25 cellular contexts compared by ENCODE assay signal in the genomic region with DNA sequence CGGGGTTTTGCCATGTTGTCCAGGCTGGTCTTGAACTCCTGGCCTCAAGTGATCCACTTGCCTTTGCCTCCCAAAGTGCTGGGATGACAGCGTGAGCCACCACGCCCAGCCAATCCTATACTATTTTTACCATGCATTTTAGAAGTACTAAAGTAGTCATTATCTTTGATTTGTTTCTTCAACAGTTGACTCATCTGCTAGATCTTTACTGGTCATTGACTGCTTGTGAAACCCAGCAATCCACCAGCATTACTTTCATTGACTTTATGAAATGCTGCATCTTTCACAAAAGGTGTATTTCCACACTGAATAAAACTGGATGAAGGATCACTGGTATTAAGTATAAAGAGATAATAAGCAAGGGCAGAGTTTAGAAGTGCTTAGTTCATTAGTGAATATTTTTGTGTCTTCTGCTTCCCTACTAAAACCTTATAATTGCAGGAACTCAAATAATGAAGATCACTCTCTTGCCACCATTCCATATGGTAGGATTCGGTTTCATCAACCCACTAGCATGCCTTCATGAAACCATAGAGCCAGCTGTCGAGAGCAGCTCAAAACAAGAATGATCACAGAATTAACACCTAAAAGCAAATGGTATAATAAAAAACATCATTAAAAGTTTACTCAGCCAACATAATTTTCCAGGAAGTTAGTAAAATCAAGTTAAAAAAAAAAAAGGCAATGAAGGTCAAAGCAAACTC. TPM values are rescaled to one million over a fixed set of nuclear protein-coding genes. Genes with fewer than 3 reads are reported as not detected.
DNase-seq lines count a peak whose midpoint lies in the region; ATAC-seq and TF ChIP-seq lines count a peak whose summit lies in the region.
"Had no signal": no experiment of that assay in that cellular context is flagged by ENCODE, and none has a peak within 500 bp of the region (broad histone marks: within the 10 kb centered on the region; RNA-seq: fewer than 3 reads in every experiment).

No MANE protein-coding gene starts in this region.

- WGBS in adrenal gland, 4 donors, result 90 to 94% (median 93%) methylated on average over 5 of the region's 5 CpGs

- no peak for DNase-seq in left ventricle myocardium inferior
- no peak for DNase-seq in left cardiac atrium
- DNase-seq in adrenal gland, result no peak
- peak; percentile 56 for DNase-seq in fibroblast of villous mesenchyme (ENCODE audit: low read depth)
- no peak for DNase-seq in dorsolateral prefrontal cortex
- DNase-seq in stimulated activated naive CD4-positive, alpha-beta T cell treated with Interleukin-2 at 50 U/mL for 16 hours (lab: John Stamatoyannopoulos, UW), result no peak
- DNase-seq: activated CD4-positive, alpha-beta T cell treated with anti-CD3 and anti-CD28 coated beads, Interleukin-2, amount 50 U/mL, for 4 hours; activated naive CD4-positive, alpha-beta T cell treated with anti-CD3 and anti-CD28 coated beads, Interleukin-2, amount 10 ng/mL, durations not matched to agents 7 days and 5 days; activated T-cell treated with anti-CD3 and anti-CD28 coated beads, Interleukin-2, amount 50 U/mL, for 1 hour; body of pancreas; CD4-positive, alpha-beta memory T cell; dermis blood vessel endothelial cell; DMS79; erythroblast; kidney glomerular epithelial cell; midbrain; NCI-H1694 treated with DMSO at 0.1 percent for 48 hours; SHP77 treated with DMSO at 0.1 percent for 48 hours; stimulated activated CD4-positive, alpha-beta T cell treated with anti-CD3 and anti-CD28 coated beads, Interleukin-15, amount 100 ng/mL, for 24 hours; T-helper 1 cell; trophoblast cell had no signal

- peaks cover 5% of the 10 kb centered on the region for H3K9me3 ChIP-seq in left ventricle myocardium inferior (replicated peaks)
- no peaks in the 10 kb centered on the region for H3K9me3 ChIP-seq in adrenal gland (replicated peaks in 1 of 3)
- H3K9me3 ChIP-seq: body of pancreas had no signal

- no peaks in the 10 kb centered on the region for H3K36me3 ChIP-seq in left ventricle myocardium inferior
- no peaks in the 10 kb centered on the region for H3K36me3 ChIP-seq in adrenal gland (replicated peaks in 1 of 2)

- H3K27ac ChIP-seq in left ventricle myocardium inferior (replicated peaks) (peak overlapping the region; percentile 87), adrenal gland (peak overlapping the region; percentile 18 to 69 (median 39)), dorsolateral prefrontal cortex (no peak overlapping the region)
- H3K27ac ChIP-seq: hepatocyte had no signal

- intact Hi-C loops in left ventricle myocardium inferior (cut with micrococcal nuclease) (no loop called here), left cardiac atrium (cut with DNase I) (no loop called here), adrenal gland (cut with DNase I) (no loop called here), dorsolateral prefrontal cortex (cut with DNase I) (no loop called here)

- TF ChIP-seq CTCF in left ventricle myocardium inferior (IDR thresholded peaks at IDR 0.05; ENCODE audit: borderline replicate concordance) (no peak), adrenal gland (IDR thresholded peaks at IDR 0.05) (no peak), fibroblast of villous mesenchyme (IDR thresholded peaks at IDR 0.05; ENCODE audit: insufficient read depth, low read depth, low read length) (no peak), dorsolateral prefrontal cortex (IDR thresholded peaks at IDR 0.05 in 54 of 56, conservative IDR thresholded peaks at IDR 0.05 in 2 of 56; ENCODE audit: low read depth in 1 of 56, partially characterized antibody in 56 of 56) (no peak)

- peaks cover 85% of the 10 kb centered on the region for H3K4me1 ChIP-seq in left ventricle myocardium inferior
- peaks cover 22 to 46% of the 10 kb centered on the region in 2 donors for H3K4me1 ChIP-seq in adrenal gland (replicated peaks in 1 of 2)

- ATAC-seq in left cardiac atrium (no peak), GM21528 (IDR thresholded peaks at IDR 0.05; ENCODE audit: low FRiP score, unreplicated experiment) (no peak), HG02763 (IDR thresholded peaks at IDR 0.05; ENCODE audit: unreplicated experiment) (no peak)
- ATAC-seq: stimulated activated memory B cell treated with anti-CD40 and anti-IgM and Interleukin-4, amounts not matched to agents 10 μg/mL and 1 μg/mL and 100 μg/mL, for 72 hours had no signal

- TF ChIP-seq POLR2A in adrenal gland (IDR thresholded peaks at IDR 0.05), result no peak

- H3K27me3 ChIP-seq in left ventricle myocardium inferior (ENCODE audit: low read depth) (no peaks in the 10 kb centered on the region), adrenal gland (no peaks in the 10 kb centered on the region), dorsolateral prefrontal cortex (no peaks in the 10 kb centered on the region)
- H3K27me3 ChIP-seq: body of pancreas, hepatocyte had no signal

- H3K4me3 ChIP-seq in left ventricle myocardium inferior (no peak overlapping the region), adrenal gland (no peak overlapping the region), fibroblast of villous mesenchyme (ENCODE audit: low read depth, low read length) (no peak overlapping the region), dorsolateral prefrontal cortex (no peak overlapping the region)
- H3K4me3 ChIP-seq: body of pancreas, hepatocyte had no signal

RNA-seq across cellular contexts. Expression of gene IRS1, which starts 33.1 kb away (rescaled TPM):
- total RNA-seq in left ventricle myocardium inferior, result 17.8 TPM
- total RNA-seq in left cardiac atrium, result 10 to 100 TPM; 13.7 to 15.1 TPM
- total RNA-seq in adrenal gland, result 10 to 100 TPM; 15.5 to 55.7 (median 40.9) TPM
- 10 to 100 TPM in 2 of 3 donors, 1 to 10 TPM in 1; 10.0 to 14.5 (median 14.3) TPM for polyA plus RNA-seq in adrenal gland
- total RNA-seq in fibroblast of villous mesenchyme, result 33.2 and 33.8 TPM in 2 replicates
- 10 to 100 TPM in 110 of 120 experiments, 1 to 10 TPM in 10; 6.8 to 23.0 (median 14.4) TPM for total RNA-seq in dorsolateral prefrontal cortex

Comparison
In these comparisons a context has a peak if more than half of its experiments do, and no peak if none do; other contexts are left out.
1. H3K27ac ChIP-seq: peak in left ventricle myocardium inferior (single experiment) and adrenal gland (5 of 5); none in dorsolateral prefrontal cortex (0 of 59).